17 cellular contexts compared by ENCODE assay signal in the genomic region with DNA sequence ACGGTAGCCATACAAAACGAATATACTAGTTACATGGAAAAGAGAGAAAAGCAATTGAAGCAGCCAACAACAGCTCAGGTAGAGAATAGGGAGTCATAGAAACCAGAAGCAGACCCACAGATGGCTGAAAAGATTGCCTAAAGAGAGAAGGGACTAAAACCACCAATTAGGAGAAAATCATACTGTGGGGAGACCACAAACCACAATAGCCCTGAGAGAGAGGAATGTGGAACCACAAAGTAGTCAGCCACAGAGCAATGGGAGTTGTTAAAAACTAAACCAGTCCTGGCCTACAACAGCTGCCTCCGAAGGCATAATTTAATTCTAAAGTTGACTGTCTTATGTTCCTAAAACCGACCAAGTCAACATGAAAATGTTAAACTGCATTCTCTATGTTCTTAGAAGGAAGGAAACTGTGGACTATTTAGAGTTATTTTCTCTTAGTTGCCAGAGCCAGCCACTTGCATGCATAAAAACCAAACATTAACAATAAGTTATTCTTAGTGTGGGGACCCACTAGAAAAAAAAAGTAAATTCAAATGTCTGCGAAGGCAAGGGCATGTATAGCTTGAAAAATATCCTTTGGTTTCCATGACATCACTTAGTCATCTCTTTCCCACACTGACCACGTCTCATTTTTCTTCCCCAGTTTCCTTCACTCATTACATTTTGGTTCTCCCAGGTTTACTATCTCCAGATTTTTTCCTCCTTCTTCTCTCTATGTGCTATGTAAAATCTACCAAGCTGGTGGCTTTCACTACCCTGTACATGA.
DNase-seq lines count a peak whose midpoint lies in the region; ATAC-seq and TF ChIP-seq lines count a peak whose summit lies in the region.
"Had no signal": no experiment of that assay in that cellular context is flagged by ENCODE, and none has a peak within 500 bp of the region (broad histone marks: within the 10 kb centered on the region; RNA-seq: fewer than 3 reads in every experiment).

No MANE protein-coding gene starts in this region.

- H3K4me3 Mint-ChIP-seq in activated T-cell treated with anti-CD3 and anti-CD28 coated beads, Interleukin-2, amount 50 U/mL, for 4 hours: no peak overlapping the region
- H3K4me3 Mint-ChIP-seq: type B pancreatic cell had no signal

- no peak overlapping the region for H3K4me3 ChIP-seq in transverse colon
- H3K4me3 ChIP-seq: left lung had no signal

- DNase-seq in NCI-H187 (lab: John Stamatoyannopoulos, UW) (peak; percentile 6 to 9), NCI-H187 treated with DMSO at 0.1 percent for 48 hours (lab: John Stamatoyannopoulos, UW) (no peak), NCI-H2107 (lab: John Stamatoyannopoulos, UW) (peak; percentile 67), astrocyte of the hippocampus (ENCODE audit: low read depth, low spot score) (peak; percentile 94), renal cortical epithelial cell (ENCODE audit: low read depth) (peak; percentile 86), transverse colon (no peak)
- no peak for DNase-seq in activated T-cell treated with anti-CD3 and anti-CD28 coated beads, Interleukin-2, amount 50 U/mL, for 4 hours
- DNase-seq in stimulated activated CD4-positive, alpha-beta T cell treated with anti-CD3 and anti-CD28 coated beads, Interleukin-15, amount 100 ng/mL, for 24 hours: no peak
- DNase-seq: activated CD8-positive, alpha-beta memory T cell treated with anti-CD3 and anti-CD28 coated beads, Interleukin-2, amount 50 U/mL, for 4 hours; dermis blood vessel endothelial cell; left lung; stimulated activated CD4-positive, alpha-beta T cell treated with anti-CD3 and anti-CD28 coated beads, Interleukin-12 subunit alpha, Interleukin-12 subunit beta, amount 100 ng/mL, for 4 hours had no signal

- H3K9me3 ChIP-seq in transverse colon: no peaks in the 10 kb centered on the region
- H3K9me3 ChIP-seq: left lung, neutrophil had no signal

- no peaks in the 10 kb centered on the region for H3K36me3 ChIP-seq in transverse colon
- H3K36me3 ChIP-seq: left lung, neutrophil had no signal

- in situ Hi-C loops in transverse colon (cut with MboI; ENCODE audit: low pct_ligation_motif_present in 1 of 4, low pct_unique_long_range_greater_than_20kb in 1 of 4, low sequenced_read_pairs in 3 of 4): no loop called here

- intact Hi-C loops in transverse colon (cut with DNase I; ENCODE audit: low total_unique reads): no loop called here

- ATAC-seq in activated T-cell treated with anti-CD3 and anti-CD28 coated beads, Interleukin-2, amount 50 U/mL, for 4 hours: no peak
- ATAC-seq: left lung, Panc1 had no signal

- H3K27ac ChIP-seq in transverse colon: no peak overlapping the region
- H3K27ac ChIP-seq: 22Rv1, left lung, neutrophil, VCaP had no signal

- H3K4me1 Mint-ChIP-seq in activated T-cell treated with anti-CD3 and anti-CD28 coated beads, Interleukin-2, amount 50 U/mL, for 4 hours (ENCODE audit: low read depth): no peaks in the 10 kb centered on the region

- no peaks in the 10 kb centered on the region for H3K4me1 ChIP-seq in transverse colon
- H3K4me1 ChIP-seq: left lung had no signal

- 52 to 61% methylated on average over 5 to 6 of the region's 6 CpGs for WGBS in transverse colon (ENCODE audit: low coverage in 1 of 2), 2 donors

- peaks cover 3% of the 10 kb centered on the region for H3K27me3 Mint-ChIP-seq in activated T-cell treated with anti-CD3 and anti-CD28 coated beads, Interleukin-2, amount 50 U/mL, for 4 hours (ENCODE audit: low read depth)

- peaks cover 21% of the 10 kb centered on the region for H3K9me3 Mint-ChIP-seq in activated T-cell treated with anti-CD3 and anti-CD28 coated beads, Interleukin-2, amount 50 U/mL, for 4 hours
- H3K9me3 Mint-ChIP-seq: type B pancreatic cell had no signal

- no peak for TF ChIP-seq POLR2A in transverse colon (IDR thresholded peaks at IDR 0.05)

- TF ChIP-seq CTCF in transverse colon (IDR thresholded peaks at IDR 0.05): no peak

- H3K36me3 Mint-ChIP-seq in activated T-cell treated with anti-CD3 and anti-CD28 coated beads, Interleukin-2, amount 50 U/mL, for 4 hours (ENCODE audit: insufficient read depth): no peaks in the 10 kb centered on the region
- H3K36me3 Mint-ChIP-seq: type B pancreatic cell had no signal

- no peak for TF ChIP-seq EP300 in transverse colon (IDR thresholded peaks at IDR 0.05; ENCODE audit: low read depth)

- peaks cover 3% of the 10 kb centered on the region for H3K27me3 ChIP-seq in transverse colon

Comparison
In these comparisons a context has a peak if more than half of its experiments do, and no peak if none do; other contexts are left out.
1. DNase-seq: peak in NCI-H187 (2 of 2), NCI-H2107 (single experiment), astrocyte of the hippocampus (single experiment) and renal cortical epithelial cell (single experiment); none in NCI-H187 treated with DMSO at 0.1 percent for 48 hours (single experiment), activated T-cell treated with anti-CD3 and anti-CD28 coated beads, Interleukin-2, amount 50 U/mL, for 4 hours (single experiment), transverse colon (single experiment) and stimulated activated CD4-positive, alpha-beta T cell treated with anti-CD3 and anti-CD28 coated beads, Interleukin-15, amount 100 ng/mL, for 24 hours (single experiment).